Comparison of ENCODE assay signal across 9 cellular contexts in genomic region chr18:74331404-74331803, GRCh38. TPM values are rescaled to one million over a fixed set of nuclear protein-coding genes. Genes with fewer than 3 reads are reported as not detected.
DNase-seq lines count a peak whose midpoint lies in the region; ATAC-seq and TF ChIP-seq lines count a peak whose summit lies in the region.
"Had no signal": no experiment of that assay in that cellular context is flagged by ENCODE, and none has a peak within 500 bp of the region (broad histone marks: within the 10 kb centered on the region; RNA-seq: fewer than 3 reads in every experiment).

No MANE protein-coding gene starts in this region.

- DNase-seq in AG08396 (ENCODE audit: low spot score) = peak; percentile 30
- peak; percentile 49 for DNase-seq in RPMI7951 (ENCODE audit: low read depth)
- DNase-seq in left ventricle myocardium superior = no peak
- no peak for DNase-seq in gastrocnemius medialis
- DNase-seq in amygdala (lab: John Stamatoyannopoulos, UW) = no peak
- no peak for DNase-seq in glutamatergic neuron
- no peak for DNase-seq in stimulated activated CD4-positive, alpha-beta T cell treated with anti-CD3 and anti-CD28 coated beads, Interleukin-15, amount 100 ng/mL, for 24 hours
- DNase-seq: activated CD4-positive, alpha-beta T cell treated with anti-CD3 and anti-CD28 coated beads, Interleukin-2, amount 10 ng/mL, durations not matched to agents 7 days and 5 days had no signal

- H3K27ac ChIP-seq in gastrocnemius medialis = no peak overlapping the region

- no peaks in the 10 kb centered on the region for H3K27me3 ChIP-seq in gastrocnemius medialis

- ATAC-seq in GM18867 (IDR thresholded peaks at IDR 0.05; ENCODE audit: unreplicated experiment) = peak; percentile 60
- peak; percentile 67 for ATAC-seq in left ventricle myocardium superior
- ATAC-seq in gastrocnemius medialis = no peak

- intact Hi-C loops in left ventricle myocardium superior (cut with micrococcal nuclease) = no loop called here
- intact Hi-C loops in gastrocnemius medialis (cut with DNase I; ENCODE audit: low total_unique reads) = no loop called here

- no peak for TF ChIP-seq POLR2A in gastrocnemius medialis (IDR thresholded peaks at IDR 0.05)

- no peak overlapping the region for H3K4me3 ChIP-seq in gastrocnemius medialis

- H3K4me1 ChIP-seq in gastrocnemius medialis = no peaks in the 10 kb centered on the region

- in situ Hi-C loops in gastrocnemius medialis (cut with MboI; ENCODE audit: low sequenced_read_pairs in 4 of 4) = loop anchor here in 1 of 4 donors (10.0 kb wide), 1 partner anchor 127 kb away; no protein-coding TSS in a partner anchor

- no peak overlapping the region for H3K27ac Mint-ChIP-seq in glutamatergic neuron (ENCODE audit: unreplicated experiment)
- H3K27ac Mint-ChIP-seq: activated CD4-positive, alpha-beta T cell treated with anti-CD3 and anti-CD28 coated beads, Interleukin-2, amount 10 ng/mL, durations not matched to agents 7 days and 5 days had no signal

- H3K4me1 Mint-ChIP-seq in glutamatergic neuron (ENCODE audit: low read depth, unreplicated experiment) = peaks cover 2% of the 10 kb centered on the region

- no peaks in the 10 kb centered on the region for H3K9me3 Mint-ChIP-seq in glutamatergic neuron (ENCODE audit: unreplicated experiment)
- H3K9me3 Mint-ChIP-seq: activated CD4-positive, alpha-beta T cell treated with anti-CD3 and anti-CD28 coated beads, Interleukin-2, amount 10 ng/mL, durations not matched to agents 7 days and 5 days had no signal

- TF ChIP-seq CTCF in gastrocnemius medialis (IDR thresholded peaks at IDR 0.05 in 4 of 5, conservative IDR thresholded peaks at IDR 0.05 in 1 of 5) (no peak), glutamatergic neuron (IDR thresholded peaks at IDR 0.05; ENCODE audit: partially characterized antibody, unreplicated experiment) (no peak)

- H3K36me3 Mint-ChIP-seq in glutamatergic neuron (ENCODE audit: unreplicated experiment) = no peaks in the 10 kb centered on the region

- no peaks in the 10 kb centered on the region for H3K36me3 ChIP-seq in gastrocnemius medialis

- no peak overlapping the region for H3K4me3 Mint-ChIP-seq in glutamatergic neuron (ENCODE audit: unreplicated experiment)
- H3K4me3 Mint-ChIP-seq: activated CD4-positive, alpha-beta T cell treated with anti-CD3 and anti-CD28 coated beads, Interleukin-2, amount 10 ng/mL, durations not matched to agents 7 days and 5 days had no signal

- H3K9me3 ChIP-seq in gastrocnemius medialis = no peaks in the 10 kb centered on the region

- H3K27me3 Mint-ChIP-seq in glutamatergic neuron (ENCODE audit: unreplicated experiment) = no peaks in the 10 kb centered on the region

RNA-seq across cellular contexts. Expression of gene C18orf63, which starts 15.8 kb away (rescaled TPM):
- not detected in 2 replicates for total RNA-seq in RPMI7951 (2014; rRNA removed; shearing (Covaris generic))
- total RNA-seq in left ventricle myocardium superior (not detected), gastrocnemius medialis (not detected), glutamatergic neuron (ENCODE audit: unreplicated experiment) (not detected)
- total RNA-seq: activated CD4-positive, alpha-beta T cell treated with anti-CD3 and anti-CD28 coated beads, Interleukin-2, amount 10 ng/mL, durations not matched to agents 7 days and 5 days had no signal

RNA-seq across cellular contexts. Expression of gene CYB5A, which starts 39.6 kb away (rescaled TPM):
- 128 and 131 TPM in 2 replicates for total RNA-seq in RPMI7951 (2014; rRNA removed; shearing (Covaris generic))
- total RNA-seq in left ventricle myocardium superior = 103 TPM
- total RNA-seq in gastrocnemius medialis = 10 to 100 TPM; 21.4 to 29.4 (median 23.4) TPM
- 28.3 TPM for total RNA-seq in glutamatergic neuron (ENCODE audit: unreplicated experiment)

Comparison
In these comparisons a context has a peak if more than half of its experiments do, and no peak if none do; other contexts are left out.
1. DNase-seq: peak in AG08396 (single experiment) and RPMI7951 (single experiment); none in left ventricle myocardium superior (single experiment), gastrocnemius medialis (0 of 2), amygdala (0 of 56), glutamatergic neuron (single experiment) and stimulated activated CD4-positive, alpha-beta T cell treated with anti-CD3 and anti-CD28 coated beads, Interleukin-15, amount 100 ng/mL, for 24 hours (single experiment).
2. ATAC-seq: peak in GM18867 (single experiment) and left ventricle myocardium superior (single experiment); none in gastrocnemius medialis (0 of 2).